12 cellular contexts compared by ENCODE assay signal in genomic region chr7:140053812-140054539, GRCh38. TPM values are rescaled to one million over a fixed set of nuclear protein-coding genes. Genes with fewer than 3 reads are reported as not detected.
DNase-seq lines count a peak whose midpoint lies in the region; ATAC-seq, FAIRE-seq and TF ChIP-seq lines count a peak whose summit lies in the region.
"Had no signal": no experiment of that assay in that cellular context is flagged by ENCODE, and none has a peak within 500 bp of the region (broad histone marks: within the 10 kb centered on the region; RNA-seq: fewer than 3 reads in every experiment).

No MANE protein-coding gene starts in this region.

- DNase-seq in central memory CD8-positive, alpha-beta T cell (ENCODE audit: low spot score in 2 of 2) = no peak
- DNase-seq in NCI-H82 treated with DMSO at 0.1 percent for 48 hours (lab: John Stamatoyannopoulos, UW; ENCODE audit: unreplicated experiment) = no peak
- DNase-seq in dorsolateral prefrontal cortex = no peak
- DNase-seq in colonic mucosa = no peak
- no peak for DNase-seq in H54 (ENCODE audit: insufficient read length, low spot score)
- DNase-seq: IMR-90, occipital lobe had no signal

- H3K27ac Mint-ChIP-seq in central memory CD8-positive, alpha-beta T cell (ENCODE audit: low read depth) = peak overlapping the region; percentile 17

- peaks cover 78% of the 10 kb centered on the region for H3K4me1 Mint-ChIP-seq in central memory CD8-positive, alpha-beta T cell

- TF ChIP-seq POLR2A in H54 (IDR thresholded peaks at IDR 0.05; ENCODE audit: low read depth, low read length) = no peak

- H3K4me3 ChIP-seq in dorsolateral prefrontal cortex (no peak overlapping the region), colonic mucosa (no peak overlapping the region)

- no peaks in the 10 kb centered on the region for H3K27me3 ChIP-seq in dorsolateral prefrontal cortex
- no peaks in the 10 kb centered on the region for H3K27me3 ChIP-seq in colonic mucosa

- no peaks in the 10 kb centered on the region for H3K27me3 Mint-ChIP-seq in central memory CD8-positive, alpha-beta T cell

- peaks cover 5% of the 10 kb centered on the region for H3K4me1 ChIP-seq in colonic mucosa

- peaks cover 4% of the 10 kb centered on the region for H3K36me3 ChIP-seq in colonic mucosa

- H3K27ac ChIP-seq in dorsolateral prefrontal cortex (no peak overlapping the region), colonic mucosa (no peak overlapping the region)

- peaks cover 21% of the 10 kb centered on the region for H3K36me3 Mint-ChIP-seq in central memory CD8-positive, alpha-beta T cell (ENCODE audit: insufficient read depth)

- H3K9me3 ChIP-seq in colonic mucosa = no peaks in the 10 kb centered on the region

- intact Hi-C loops in dorsolateral prefrontal cortex (cut with DNase I) = no loop called here
- intact Hi-C loops in colonic mucosa (cut with DNase I) = loop anchor here (10.0 kb wide), 1 partner anchor 261 kb away; no protein-coding TSS in a partner anchor

- H3K9ac ChIP-seq in colonic mucosa (ENCODE audit: low read depth in 2 of 2, low read length in 2 of 2) = no peak overlapping the region

- FAIRE-seq in H54 (lab: Jason Lieb, UNC) = no peak
- FAIRE-seq: G401.6 had no signal

- peak; percentile 91 for ATAC-seq in GM18861 (IDR thresholded peaks at IDR 0.05; ENCODE audit: unreplicated experiment)
- ATAC-seq in GM21423 (IDR thresholded peaks at IDR 0.05; ENCODE audit: unreplicated experiment) = peak; percentile 89
- ATAC-seq in HG03159 (IDR thresholded peaks at IDR 0.05; ENCODE audit: unreplicated experiment) = peak; percentile 87
- peak; percentile 46 for ATAC-seq in central memory CD8-positive, alpha-beta T cell (replicated peaks; ENCODE audit: extremely low read depth, poor library complexity, severe bottlenecking)
- ATAC-seq: Panc1 had no signal

- no peaks in the 10 kb centered on the region for H3K9me3 Mint-ChIP-seq in central memory CD8-positive, alpha-beta T cell

- no peak for TF ChIP-seq CTCF in dorsolateral prefrontal cortex (IDR thresholded peaks at IDR 0.05 in 54 of 56, conservative IDR thresholded peaks at IDR 0.05 in 2 of 56; ENCODE audit: low read depth in 1 of 56, partially characterized antibody in 56 of 56)
- no peak for TF ChIP-seq CTCF in colonic mucosa (IDR thresholded peaks at IDR 0.05)

- peak overlapping the region; percentile 37 for H3K4me3 Mint-ChIP-seq in central memory CD8-positive, alpha-beta T cell

RNA-seq across cellular contexts. Expression of gene PARP12, which starts 8.8 kb away (rescaled TPM):
- total RNA-seq in dorsolateral prefrontal cortex (10 to 100 TPM in 71 of 120 experiments, 1 to 10 TPM in 49; 4.2 to 27.1 (median 10.4) TPM), colonic mucosa (10 to 100 TPM; 33.9 to 39.2 TPM)
